In genomic region chr5:134248271-134248670, GRCh38 we compare ENCODE assay signal across 33 cellular contexts. TPM values are rescaled to one million over a fixed set of nuclear protein-coding genes. Genes with fewer than 3 reads are reported as not detected.
DNase-seq lines count a peak whose midpoint lies in the region; ATAC-seq and TF ChIP-seq lines count a peak whose summit lies in the region.
"Had no signal": no experiment of that assay in that cellular context is flagged by ENCODE, and none has a peak within 500 bp of the region (broad histone marks: within the 10 kb centered on the region; RNA-seq: fewer than 3 reads in every experiment).

No MANE protein-coding gene starts in this region.

- H3K27me3 ChIP-seq in right atrium auricular region (no peaks in the 10 kb centered on the region), SJSA1 (replicated peaks) (no peaks in the 10 kb centered on the region), ascending aorta (no peaks in the 10 kb centered on the region)
- H3K27me3 ChIP-seq: suprapubic skin, upper lobe of left lung had no signal

- no peak for TF ChIP-seq CTCF in right atrium auricular region (IDR thresholded peaks at IDR 0.05)
- TF ChIP-seq CTCF in mesothelial cell of epicardium (IDR thresholded peaks at IDR 0.05; ENCODE audit: unreplicated experiment), result no peak
- no peak for TF ChIP-seq CTCF in ascending aorta (IDR thresholded peaks at IDR 0.05)

- intact Hi-C loops in left cardiac atrium (cut with DNase I), result no loop called here
- intact Hi-C loops in ascending aorta (cut with DNase I), result no loop called here

- no peaks in the 10 kb centered on the region for H3K27me3 Mint-ChIP-seq in mesothelial cell of epicardium (ENCODE audit: low read depth)

- H3K9me3 Mint-ChIP-seq in mesothelial cell of epicardium, result no peaks in the 10 kb centered on the region
- H3K9me3 Mint-ChIP-seq: activated naive CD8-positive, alpha-beta T cell treated with anti-CD3 and anti-CD28 coated beads for 36 hours; activated T-cell treated with anti-CD3 and anti-CD28 coated beads, Interleukin-2, amount 50 U/mL, for 4 hours; CD8-positive, alpha-beta memory T cell; natural killer cell treated with Interleukin-12 subunit alpha and Interleukin-12 subunit beta and Interleukin-15 and Interleukin-18, amount 100 ng/mL, for 72 hours had no signal

- H3K27ac ChIP-seq in right atrium auricular region (peak overlapping the region; percentile 60 to 65), SJSA1 (0 out of 2 replicates have a peak overlapping the region, but pooled peaks have one; percentile 42), ascending aorta (no peak overlapping the region)
- H3K27ac ChIP-seq: coronary artery, suprapubic skin, upper lobe of left lung had no signal

- H3K36me3 ChIP-seq in right atrium auricular region (no peaks in the 10 kb centered on the region), SJSA1 (no peaks in the 10 kb centered on the region), ascending aorta (no peaks in the 10 kb centered on the region)
- H3K36me3 ChIP-seq: HAP-1, suprapubic skin, upper lobe of left lung had no signal

- no peaks in the 10 kb centered on the region for H3K9me3 ChIP-seq in right atrium auricular region
- no peaks in the 10 kb centered on the region for H3K9me3 ChIP-seq in SJSA1 (replicated peaks)
- H3K9me3 ChIP-seq in ascending aorta, result no peaks in the 10 kb centered on the region
- H3K9me3 ChIP-seq: HAP-1, mucosa of descending colon, SK-N-SH, suprapubic skin, upper lobe of left lung had no signal

- ATAC-seq in left cardiac atrium (no peak), HG02885 (IDR thresholded peaks at IDR 0.05; ENCODE audit: poor library complexity, unreplicated experiment) (no peak), GM19324 (IDR thresholded peaks at IDR 0.05; ENCODE audit: low FRiP score, unreplicated experiment) (no peak)
- ATAC-seq: activated CD8-positive, alpha-beta memory T cell treated with anti-CD3 and anti-CD28 coated beads, Interleukin-2, amount 10 ng/mL, durations not matched to agents 7 days and 5 days; activated T-cell treated with anti-CD3 and anti-CD28 coated beads, Interleukin-2, amount 50 U/mL, for 4 hours; mucosa of descending colon; natural killer cell treated with Interleukin-12 subunit alpha and Interleukin-12 subunit beta and Interleukin-15 and Interleukin-18, amount 100 ng/mL, for 72 hours had no signal

- H3K4me3 Mint-ChIP-seq in mesothelial cell of epicardium, result no peak overlapping the region
- H3K4me3 Mint-ChIP-seq: activated CD8-positive, alpha-beta memory T cell treated with anti-CD3 and anti-CD28 coated beads, Interleukin-2, amount 10 ng/mL, durations not matched to agents 7 days and 5 days; activated naive CD8-positive, alpha-beta T cell treated with anti-CD3 and anti-CD28 coated beads for 36 hours; activated T-cell treated with anti-CD3 and anti-CD28 coated beads, Interleukin-2, amount 50 U/mL, for 4 hours; CD8-positive, alpha-beta memory T cell; natural killer cell treated with Interleukin-12 subunit alpha and Interleukin-12 subunit beta and Interleukin-15 and Interleukin-18, amount 100 ng/mL, for 72 hours had no signal

- H3K27ac Mint-ChIP-seq in mesothelial cell of epicardium, result peak overlapping the region; percentile 58
- H3K27ac Mint-ChIP-seq: activated CD8-positive, alpha-beta memory T cell treated with anti-CD3 and anti-CD28 coated beads, Interleukin-2, amount 10 ng/mL, durations not matched to agents 7 days and 5 days; activated naive CD8-positive, alpha-beta T cell treated with anti-CD3 and anti-CD28 coated beads for 36 hours; CD8-positive, alpha-beta memory T cell; natural killer cell treated with Interleukin-12 subunit alpha and Interleukin-12 subunit beta and Interleukin-15 and Interleukin-18, amount 100 ng/mL, for 72 hours had no signal

- H3K4me3 ChIP-seq in right atrium auricular region, result no peak overlapping the region
- H3K4me3 ChIP-seq in SJSA1, result no peak overlapping the region
- H3K4me3 ChIP-seq in ascending aorta, result no peak overlapping the region
- H3K4me3 ChIP-seq: coronary artery, HAP-1, mucosa of descending colon, suprapubic skin, upper lobe of left lung had no signal

- no peak for DNase-seq in right atrium auricular region (ENCODE audit: low spot score)
- DNase-seq in left cardiac atrium, result no peak
- no peak for DNase-seq in SJSA1 (ENCODE audit: low read depth in 1 of 2, low spot score in 2 of 2)
- no peak for DNase-seq in mesothelial cell of epicardium (ENCODE audit: low spot score in 2 of 2, unreplicated experiment in 2 of 2)
- DNase-seq in ascending aorta (ENCODE audit: low spot score in 2 of 2), result no peak
- DNase-seq in mesenteric fat pad (ENCODE audit: low spot score), result no peak
- DNase-seq: activated CD4-positive, alpha-beta T cell treated with anti-CD3 and anti-CD28 coated beads, Interleukin-2, amount 50 U/mL, for 4 hours; activated CD4-positive, CD25-positive, alpha-beta regulatory T cell; activated CD8-positive, alpha-beta memory T cell treated with anti-CD3 and anti-CD28 coated beads, Interleukin-2, amount 10 ng/mL, durations not matched to agents 7 days and 5 days; activated gamma-delta T cell; activated naive CD8-positive, alpha-beta T cell treated with anti-CD3 and anti-CD28 coated beads for 36 hours; activated T-cell treated with anti-CD3 and anti-CD28 coated beads, Interleukin-2, amount 50 U/mL, for 4 hours; AML-193; aorta; CD8-positive, alpha-beta memory T cell; DMS 273 treated with DMSO at 0.1 percent for 48 hours; effector memory CD4-positive, alpha-beta T cell; erythroblast; glutamatergic neuron; islet precursor cell; mucosa of descending colon; NCI-H1048; NCI-H1694 treated with DMSO at 0.1 percent for 48 hours; SK-N-SH; small intestine; stimulated activated naive CD4-positive, alpha-beta T cell treated with Interleukin-2 at 50 U/mL for 16 hours; upper lobe of left lung had no signal

- H3K4me1 ChIP-seq in right atrium auricular region (peaks cover 0 to 15% of the 10 kb centered on the region in 2 donors), SJSA1 (replicated peaks) (peaks cover 43% of the 10 kb centered on the region), ascending aorta (no peaks in the 10 kb centered on the region)

- peaks cover 52% of the 10 kb centered on the region for H3K4me1 Mint-ChIP-seq in mesothelial cell of epicardium
- H3K4me1 Mint-ChIP-seq: activated CD8-positive, alpha-beta memory T cell treated with anti-CD3 and anti-CD28 coated beads, Interleukin-2, amount 10 ng/mL, durations not matched to agents 7 days and 5 days; activated naive CD8-positive, alpha-beta T cell treated with anti-CD3 and anti-CD28 coated beads for 36 hours; CD8-positive, alpha-beta memory T cell had no signal

- H3K36me3 Mint-ChIP-seq in mesothelial cell of epicardium, result no peaks in the 10 kb centered on the region
- H3K36me3 Mint-ChIP-seq: activated CD8-positive, alpha-beta memory T cell treated with anti-CD3 and anti-CD28 coated beads, Interleukin-2, amount 10 ng/mL, durations not matched to agents 7 days and 5 days; activated naive CD8-positive, alpha-beta T cell treated with anti-CD3 and anti-CD28 coated beads for 36 hours; natural killer cell treated with Interleukin-12 subunit alpha and Interleukin-12 subunit beta and Interleukin-15 and Interleukin-18, amount 100 ng/mL, for 72 hours had no signal

RNA-seq across cellular contexts. Expression of gene PPP2CA, which starts 22.4 kb away (rescaled TPM):
- total RNA-seq in right atrium auricular region (100 to 1,000 TPM; 137 to 147 TPM), left cardiac atrium (100 to 1,000 TPM; 115 to 157 TPM), mesothelial cell of epicardium (126 to 137 TPM (median 134 TPM) in 3 replicates), ascending aorta (26.2 TPM), mesenteric fat pad (123 TPM)
- 445 and 446 TPM in 2 replicates for total RNA-seq in SJSA1 (2014; rRNA removed; shearing (Covaris generic))

Comparison
In these comparisons a context has a peak if more than half of its experiments do, and no peak if none do; other contexts are left out.
1. H3K27ac ChIP-seq: peak in right atrium auricular region (2 of 2) and SJSA1 (single experiment); none in ascending aorta (0 of 2).